In genomic region chr1:58739851-58740466, GRCh38 we compare ENCODE assay signal across 8 cellular contexts. TPM values are rescaled to one million over a fixed set of nuclear protein-coding genes. Genes with fewer than 3 reads are reported as not detected.
A peak's percentile ranks its signal among the peaks of the same experiment; 100 is the strongest.
DNase-seq lines count a peak whose midpoint lies in the region; ATAC-seq, FAIRE-seq and TF ChIP-seq lines count a peak whose summit lies in the region.

No MANE protein-coding gene starts in this region.

- H3K4me1 ChIP-seq in Loucy (ENCODE audit: insufficient read depth, low read length, poor library complexity, severe bottlenecking) = peaks cover 31% of the 10 kb centered on the region
- H3K4me1 ChIP-seq in lower lobe of right lung = peaks cover 11% of the 10 kb centered on the region

- H3K4me3 ChIP-seq in Loucy (ENCODE audit: low read length, poor library complexity, severe bottlenecking) = no peak overlapping the region
- no peak overlapping the region for H3K4me3 ChIP-seq in lower lobe of right lung

- H3K27me3 ChIP-seq in Loucy (ENCODE audit: insufficient read depth, low read length, poor library complexity, severe bottlenecking) = no peaks in the 10 kb centered on the region
- H3K27me3 ChIP-seq in lower lobe of right lung (ENCODE audit: low read depth) = no peaks in the 10 kb centered on the region

- no peaks in the 10 kb centered on the region for H3F3A ChIP-seq in Loucy (ENCODE audit: low read depth)

- no peak overlapping the region for H3K4me3 Mint-ChIP-seq in activated naive CD8-positive, alpha-beta T cell treated with anti-CD3 and anti-CD28 coated beads, Interleukin-2, amount 50 U/mL, for 24 hours

- no peak overlapping the region for H3K27ac Mint-ChIP-seq in activated naive CD8-positive, alpha-beta T cell treated with anti-CD3 and anti-CD28 coated beads, Interleukin-2, amount 50 U/mL, for 24 hours

- TF ChIP-seq CTCF in Loucy (conservative IDR thresholded peaks at IDR 0.05; ENCODE audit: low read length) (peak; percentile 91), lower lobe of right lung (IDR thresholded peaks at IDR 0.05) (peak; percentile 85)

- no peak overlapping the region for H3K27ac ChIP-seq in lower lobe of right lung

- no peaks in the 10 kb centered on the region for H3K4me1 Mint-ChIP-seq in activated naive CD8-positive, alpha-beta T cell treated with anti-CD3 and anti-CD28 coated beads, Interleukin-2, amount 50 U/mL, for 24 hours

- intact Hi-C loops in lower lobe of right lung (cut with DNase I) = no loop called here

- H3K9ac ChIP-seq in Loucy (ENCODE audit: low read depth, low read length, poor library complexity, severe bottlenecking) = no peak overlapping the region

- H3K27me3 Mint-ChIP-seq in activated naive CD8-positive, alpha-beta T cell treated with anti-CD3 and anti-CD28 coated beads, Interleukin-2, amount 50 U/mL, for 24 hours = peaks cover 3% of the 10 kb centered on the region

- no peak overlapping the region for H3K4me2 ChIP-seq in Loucy (ENCODE audit: low read depth, low read length, poor library complexity, severe bottlenecking)

- no peaks in the 10 kb centered on the region for H3K9me3 Mint-ChIP-seq in activated naive CD8-positive, alpha-beta T cell treated with anti-CD3 and anti-CD28 coated beads, Interleukin-2, amount 50 U/mL, for 24 hours

- ATAC-seq in lower lobe of right lung (peak; percentile 59 to 78), HG03139 (IDR thresholded peaks at IDR 0.05; ENCODE audit: unreplicated experiment) (no peak)
- ATAC-seq in activated naive CD8-positive, alpha-beta T cell treated with anti-CD3 and anti-CD28 coated beads, Interleukin-2, amount 50 U/mL, for 24 hours = no peak

- no peaks in the 10 kb centered on the region for H3K79me2 ChIP-seq in Loucy (ENCODE audit: insufficient read depth, low read length)

- peak; percentile 90 for FAIRE-seq in colon (lab: Jason Lieb, UNC)

- no peaks in the 10 kb centered on the region for H4K20me1 ChIP-seq in Loucy (ENCODE audit: insufficient read depth, low read length, poor library complexity, severe bottlenecking)

- no peaks in the 10 kb centered on the region for H3K9me2 ChIP-seq in Loucy (replicated peaks; ENCODE audit: low read depth, low read length)

- no peak overlapping the region for H2AFZ ChIP-seq in Loucy (ENCODE audit: low read length)

- DNase-seq in GM03348 (ENCODE audit: low spot score) (peak; percentile 66), OCI-M1 (lab: John Stamatoyannopoulos, UW) (peak; percentile 80), lower lobe of right lung (no peak), ureter (ENCODE audit: low spot score) (no peak)
- no peak for DNase-seq in activated naive CD8-positive, alpha-beta T cell treated with anti-CD3 and anti-CD28 coated beads, Interleukin-2, amount 50 U/mL, for 24 hours

- H3K9me3 ChIP-seq in Loucy (ENCODE audit: insufficient read depth, low read depth, low read length) (no peaks in the 10 kb centered on the region), lower lobe of right lung (no peaks in the 10 kb centered on the region)

- H3K36me3 Mint-ChIP-seq in activated naive CD8-positive, alpha-beta T cell treated with anti-CD3 and anti-CD28 coated beads, Interleukin-2, amount 50 U/mL, for 24 hours (ENCODE audit: low read depth) = no peaks in the 10 kb centered on the region

- H3K36me3 ChIP-seq in Loucy (ENCODE audit: insufficient read depth, low read length) (no peaks in the 10 kb centered on the region), lower lobe of right lung (no peaks in the 10 kb centered on the region)

RNA-seq across cellular contexts. Expression of gene MYSM1, which starts 40.1 kb away (rescaled TPM):
- total RNA-seq in lower lobe of right lung = 35.5 TPM
- total RNA-seq in ureter = 52.9 TPM

RNA-seq across cellular contexts. Expression of gene JUN, which starts 43.9 kb away (rescaled TPM):
- total RNA-seq in lower lobe of right lung = 118 TPM
- total RNA-seq in ureter = 37.9 TPM

Comparison
In these comparisons a context has a peak if more than half of its experiments do, and no peak if none do; other contexts are left out.
1. DNase-seq: peak in GM03348 (single experiment) and OCI-M1 (single experiment); none in lower lobe of right lung (single experiment), activated naive CD8-positive, alpha-beta T cell treated with anti-CD3 and anti-CD28 coated beads, Interleukin-2, amount 50 U/mL, for 24 hours (single experiment) and ureter (single experiment).
2. ATAC-seq: peak in lower lobe of right lung (2 of 2); none in HG03139 (single experiment) and activated naive CD8-positive, alpha-beta T cell treated with anti-CD3 and anti-CD28 coated beads, Interleukin-2, amount 50 U/mL, for 24 hours (single experiment).